ENCODE assay signal across 7 cellular contexts in the genomic region with DNA sequence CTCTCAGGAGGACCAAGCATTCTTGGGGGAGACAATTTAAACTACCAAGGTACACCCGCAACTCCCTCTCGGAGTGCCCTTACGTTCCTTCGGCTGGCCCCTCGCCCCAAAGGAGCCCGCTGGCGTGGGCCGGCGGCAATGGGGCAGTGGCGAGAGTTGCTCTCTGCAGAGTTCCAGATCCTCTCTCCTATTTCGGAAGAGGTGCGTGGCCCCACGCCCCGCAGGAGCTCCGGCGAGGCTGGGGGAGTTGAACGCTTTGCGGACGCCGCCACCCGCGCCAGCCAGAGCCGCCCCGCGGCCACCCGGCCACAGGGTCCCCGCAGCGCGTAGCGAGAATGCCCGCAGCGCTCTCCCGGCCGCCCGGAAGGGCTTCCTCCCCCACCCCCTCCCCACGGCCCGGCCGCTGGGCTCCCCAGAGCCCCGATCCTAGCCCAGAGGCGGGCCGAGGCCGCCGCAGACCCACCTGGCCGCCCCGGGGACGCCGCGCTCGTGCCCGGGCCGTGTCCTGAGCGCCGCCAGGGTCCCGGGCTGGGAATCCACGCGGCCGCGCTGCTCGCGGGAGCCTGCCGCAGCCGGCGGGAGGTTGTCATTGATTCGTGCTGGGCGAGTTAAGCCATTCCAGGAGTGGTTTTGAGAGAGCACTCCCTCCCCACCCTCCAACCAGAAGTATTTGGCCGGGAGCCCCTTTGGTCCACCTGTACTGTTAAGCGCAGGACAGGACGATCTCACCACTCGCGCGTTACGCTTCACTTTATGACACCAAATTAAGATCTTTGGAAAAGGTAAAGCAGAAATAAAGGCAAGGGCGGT.
DNase-seq lines count a peak whose midpoint lies in the region; ATAC-seq, FAIRE-seq and TF ChIP-seq lines count a peak whose summit lies in the region.

No MANE protein-coding gene starts in this region.

- H3K4me1 ChIP-seq in HUES64 (ENCODE audit: insufficient read depth, low read length) = peaks cover 22% of the 10 kb centered on the region
- peaks cover 2 to 80% (median 40%) of the 10 kb centered on the region in 6 donors for H3K4me1 ChIP-seq in spleen

- intact Hi-C loops in spleen (cut with DNase I; ENCODE audit: low total_unique reads) = no loop called here
- intact Hi-C loops in sciatic nerve (cut with DNase I) = no loop called here

- H3K9me3 Mint-ChIP-seq in activated naive CD8-positive, alpha-beta T cell treated with anti-CD3 and anti-CD28 coated beads, Interleukin-2, amount 10 ng/mL, durations not matched to agents 7 days and 5 days = no peaks in the 10 kb centered on the region

- no peak for TF ChIP-seq POLR2A in spleen (IDR thresholded peaks at IDR 0.05)

- H3K27me3 Mint-ChIP-seq in activated naive CD8-positive, alpha-beta T cell treated with anti-CD3 and anti-CD28 coated beads, Interleukin-2, amount 10 ng/mL, durations not matched to agents 7 days and 5 days = peaks cover 72% of the 10 kb centered on the region

- ATAC-seq in activated naive CD8-positive, alpha-beta T cell treated with anti-CD3 and anti-CD28 coated beads, Interleukin-2, amount 10 ng/mL, durations not matched to agents 7 days and 5 days (ENCODE audit: low read depth) = no peak
- no peak for ATAC-seq in HG02938 (IDR thresholded peaks at IDR 0.05; ENCODE audit: unreplicated experiment)
- no peak for ATAC-seq in sciatic nerve

- H3K27me3 ChIP-seq in HUES64 (ENCODE audit: insufficient read depth, low read length) (peaks cover 64% of the 10 kb centered on the region), spleen (replicated peaks in 1 of 7) (peaks cover 0 to 57% (median 25%) of the 10 kb centered on the region in 7 donors)

- peaks cover 5% of the 10 kb centered on the region for H3K4me1 Mint-ChIP-seq in activated naive CD8-positive, alpha-beta T cell treated with anti-CD3 and anti-CD28 coated beads, Interleukin-2, amount 10 ng/mL, durations not matched to agents 7 days and 5 days

- no peaks in the 10 kb centered on the region for H3K36me3 Mint-ChIP-seq in activated naive CD8-positive, alpha-beta T cell treated with anti-CD3 and anti-CD28 coated beads, Interleukin-2, amount 10 ng/mL, durations not matched to agents 7 days and 5 days

- no peak overlapping the region for H3K27ac Mint-ChIP-seq in activated naive CD8-positive, alpha-beta T cell treated with anti-CD3 and anti-CD28 coated beads, Interleukin-2, amount 10 ng/mL, durations not matched to agents 7 days and 5 days

- H3K36me3 ChIP-seq in HUES64 (ENCODE audit: insufficient read depth, low read length) (no peaks in the 10 kb centered on the region), spleen (no peaks in the 10 kb centered on the region)

- TF ChIP-seq CTCF in spleen (IDR thresholded peaks at IDR 0.05 in 8 of 11, conservative IDR thresholded peaks at IDR 0.05 in 3 of 11) = no peak

- POLR2A ChIA-PET in activated naive CD8-positive, alpha-beta T cell treated with anti-CD3 and anti-CD28 coated beads, Interleukin-2, amount 10 ng/mL, durations not matched to agents 7 days and 5 days (lab: Charles Lee) = no interaction called here

- FAIRE-seq in RCC 7860 (lab: Jason Lieb, UNC) = no peak

- under 1% methylated on average over 73 of the region's 73 CpGs for WGBS in HUES64
- WGBS in spleen, 5 donors = 3 to 6% (median 3%) methylated on average over 18 to 73 of the region's 73 CpGs

- peak overlapping the region; percentile 39 for H3K4me3 Mint-ChIP-seq in activated naive CD8-positive, alpha-beta T cell treated with anti-CD3 and anti-CD28 coated beads, Interleukin-2, amount 10 ng/mL, durations not matched to agents 7 days and 5 days

- H3K9ac ChIP-seq in HUES64 (ENCODE audit: low read depth, low read length) = no peak overlapping the region; the same call in 1 of the 2 replicates

- H3K27ac ChIP-seq in HUES64 (ENCODE audit: low read depth, low read length) (no peak overlapping the region), spleen (peak overlapping the region in 7 of 8 donors; percentile 26 to 78 (median 72))

- DNase-seq in activated naive CD8-positive, alpha-beta T cell treated with anti-CD3 and anti-CD28 coated beads, Interleukin-2, amount 10 ng/mL, durations not matched to agents 7 days and 5 days = no peak
- DNase-seq in spleen (peak; percentile 70), RCC 7860 (ENCODE audit: low spot score) (no peak), sciatic nerve (ENCODE audit: low spot score) (no peak)

- H3K9me3 ChIP-seq in HUES64 (ENCODE audit: insufficient read depth, low read depth, low read length) (no peaks in the 10 kb centered on the region), iPS-18c (ENCODE audit: control insufficient read depth, insufficient read depth, low read length) (no peaks in the 10 kb centered on the region), spleen (no peaks in the 10 kb centered on the region)

- H3K4me3 ChIP-seq in HUES64 (ENCODE audit: low read length) = peak overlapping the region; percentile 59
- peak overlapping the region; percentile 62 for H3K4me3 ChIP-seq in iPS-18c (ENCODE audit: insufficient read depth, low read depth, low read length)
- H3K4me3 ChIP-seq in spleen = peak overlapping the region; percentile 36 to 70 (median 43)
